Comparison of ENCODE assay signal across 1 cellular context in genomic region chr6:53614676-53615075, GRCh38.
A peak's percentile ranks its signal among the peaks of the same experiment; 100 is the strongest.
TF ChIP-seq lines count a peak whose summit lies in the region.

No MANE protein-coding gene starts in this region.

TF ChIP-seq in HepG2, 621 proteins besides CTCF, POLR2A, EP300 and RAD21 (continued from another document and continues in another):
- TF ChIP-seq DZIP1 (CRISPR knock-in tag; IDR thresholded peaks at IDR 0.05) (no peak), EED (CRISPR knock-in tag; IDR thresholded peaks at IDR 0.05) (no peak), HOXD1 (CRISPR knock-in tag; IDR thresholded peaks at IDR 0.05) (no peak), PHF21A (CRISPR knock-in tag; IDR thresholded peaks at IDR 0.05) (no peak; the same call in 1 of the 2 replicates), ARID3A (IDR thresholded peaks at IDR 0.05; ENCODE audit: low read depth, low read length) (no peak), BHLHE40 (IDR thresholded peaks at IDR 0.05; ENCODE audit: low read length) (no peak), ATRX (CRISPR knock-in tag; IDR thresholded peaks at IDR 0.05; ENCODE audit: borderline replicate concordance) (no peak), ZNF749 (CRISPR knock-in tag; IDR thresholded peaks at IDR 0.05; ENCODE audit: borderline replicate concordance) (0 out of 2 replicates have a peak, but pooled peaks have one; percentile 22), SMC3 (IDR thresholded peaks at IDR 0.05; ENCODE audit: low read length) (no peak), KDM3A (CRISPR knock-in tag; IDR thresholded peaks at IDR 0.05; ENCODE audit: low read depth) (no peak), ZNF687 (CRISPR knock-in tag; IDR thresholded peaks at IDR 0.05) (no peak), ZNF251 (CRISPR knock-in tag; IDR thresholded peaks at IDR 0.05) (no peak), ZNF224 (CRISPR knock-in tag; IDR thresholded peaks at IDR 0.05) (no peak), PLSCR1 (CRISPR knock-in tag; IDR thresholded peaks at IDR 0.05; ENCODE audit: borderline replicate concordance) (no peak), HMGXB4 (CRISPR knock-in tag; IDR thresholded peaks at IDR 0.05; ENCODE audit: borderline replicate concordance in 1 of 2, low read depth in 1 of 2) (no peak), SOX6 (IDR thresholded peaks at IDR 0.05) (no peak), SOX6 (CRISPR knock-in tag; IDR thresholded peaks at IDR 0.05) (peak; percentile 64; the same call in 1 of the 2 replicates), ZFP1 (CRISPR knock-in tag; IDR thresholded peaks at IDR 0.05) (peak; percentile 68; the same call in 1 of the 2 replicates), KLF15 (CRISPR knock-in tag; IDR thresholded peaks at IDR 0.05; ENCODE audit: borderline replicate concordance) (no peak), ZNF530 (CRISPR knock-in tag; IDR thresholded peaks at IDR 0.05; ENCODE audit: low read depth) (no peak), MYPOP (CRISPR knock-in tag; IDR thresholded peaks at IDR 0.05) (no peak), FOXJ3 (CRISPR knock-in tag; IDR thresholded peaks at IDR 0.05; ENCODE audit: borderline replicate concordance) (no peak), RNF219 (CRISPR knock-in tag; IDR thresholded peaks at IDR 0.05) (no peak), MYC (CRISPR knock-in tag; IDR thresholded peaks at IDR 0.05; ENCODE audit: borderline replicate concordance) (no peak), TSC22D2 (CRISPR knock-in tag; IDR thresholded peaks at IDR 0.05; ENCODE audit: borderline replicate concordance) (no peak), ARID4A (CRISPR knock-in tag; IDR thresholded peaks at IDR 0.05; ENCODE audit: borderline replicate concordance) (no peak), ZNF543 (CRISPR knock-in tag; IDR thresholded peaks at IDR 0.05) (no peak), ZEB1 (IDR thresholded peaks at IDR 0.05; ENCODE audit: insufficient replicate concordance, low read depth) (no peak), U2AF2 (IDR thresholded peaks at IDR 0.05; ENCODE audit: low read depth, low read length) (no peak), HBP1 (CRISPR knock-in tag; IDR thresholded peaks at IDR 0.05; ENCODE audit: low read depth) (no peak), HOXA9 (CRISPR knock-in tag; IDR thresholded peaks at IDR 0.05; ENCODE audit: borderline replicate concordance) (no peak), HES4 (CRISPR knock-in tag; IDR thresholded peaks at IDR 0.05; ENCODE audit: borderline replicate concordance) (no peak), ZNF513 (CRISPR knock-in tag; conservative IDR thresholded peaks at IDR 0.05) (no peak), ZNF850 (CRISPR knock-in tag; conservative IDR thresholded peaks at IDR 0.05) (no peak), ZNF207 (IDR thresholded peaks at IDR 0.05; ENCODE audit: borderline replicate concordance) (no peak), SIN3A (IDR thresholded peaks at IDR 0.05; ENCODE audit: borderline replicate concordance, low read depth, low read length) (no peak), TCF7L2 (IDR thresholded peaks at IDR 0.05; ENCODE audit: low read depth, low read length) (no peak), GABPA (IDR thresholded peaks at IDR 0.05; ENCODE audit: low read depth, low read length) (no peak), GABPA (CRISPR knock-in tag; IDR thresholded peaks at IDR 0.05; ENCODE audit: low read depth) (no peak)
